ENCODE assay signal across 9 cellular contexts in genomic region chr1:205711105-205712048, GRCh38. TPM values are rescaled to one million over a fixed set of nuclear protein-coding genes. Genes with fewer than 3 reads are reported as not detected.
DNase-seq lines count a peak whose midpoint lies in the region; ATAC-seq and TF ChIP-seq lines count a peak whose summit lies in the region.
"Had no signal": no experiment of that assay in that cellular context is flagged by ENCODE, and none has a peak within 500 bp of the region (broad histone marks: within the 10 kb centered on the region; RNA-seq: fewer than 3 reads in every experiment).

No MANE protein-coding gene starts in this region.

- no peak overlapping the region for H3K27ac ChIP-seq in colonic mucosa

- TF ChIP-seq POLR2A in lower leg skin (IDR thresholded peaks at IDR 0.05), result no peak

- H3K27me3 Mint-ChIP-seq in WTC11 (ENCODE audit: low read depth), result no peaks in the 10 kb centered on the region

- POLR2A ChIA-PET in WTC11 (lab: Charles Lee), result interaction anchor here (0.6 to 4.4 kb wide), 4 partner anchors 23 to 120 kb away, joined by 3 to 21 read pairs (median 6); no protein-coding TSS in a partner anchor

- H3K36me3 ChIP-seq in colonic mucosa, result no peaks in the 10 kb centered on the region

- CTCF ChIA-PET in WTC11 (lab: Charles Lee), result interaction anchor here (0.6 to 11.9 kb wide), 30 partner anchors 10 to 357 kb away, joined by 3 to 468 read pairs (median 5); partner anchors contain the start of genes ELK4, NUCKS1 and SLC45A3

- H3K4me1 Mint-ChIP-seq in WTC11, result peaks cover 36% of the 10 kb centered on the region

- intact Hi-C loops in colonic mucosa (cut with DNase I) (no loop called here), lower leg skin (cut with DNase I; ENCODE audit: low total_unique reads) (no loop called here)

- H3K9me3 Mint-ChIP-seq in WTC11, result no peaks in the 10 kb centered on the region
- H3K9me3 Mint-ChIP-seq: dendritic cell treated with granulocyte-macrophage colony-stimulating factor and Interleukin-4, amounts not matched to agents 40 ng/mL and 50 ng/mL, for 4 days had no signal

- no peak overlapping the region for H3K9ac ChIP-seq in colonic mucosa (ENCODE audit: low read depth in 2 of 2, low read length in 2 of 2)

- peak overlapping the region; percentile 77 for H3K27ac Mint-ChIP-seq in WTC11
- H3K27ac Mint-ChIP-seq: dendritic cell treated with granulocyte-macrophage colony-stimulating factor and Interleukin-4, amounts not matched to agents 40 ng/mL and 50 ng/mL, for 4 days had no signal

- WGBS in lower leg skin, 2 donors, result 51 to 54% methylated on average over 8 of the region's 8 CpGs

- H3K4me3 ChIP-seq in HFF-Myc (replicated peaks; ENCODE audit: low read depth, low read length) (no peak overlapping the region), colonic mucosa (no peak overlapping the region), lower leg skin (ENCODE audit: low read depth, poor library complexity, severe bottlenecking) (no peak overlapping the region)

- H3K4me3 Mint-ChIP-seq in WTC11, result no peak overlapping the region
- H3K4me3 Mint-ChIP-seq: dendritic cell treated with granulocyte-macrophage colony-stimulating factor and Interleukin-4, amounts not matched to agents 40 ng/mL and 50 ng/mL, for 4 days had no signal

- no peaks in the 10 kb centered on the region for H3K27me3 ChIP-seq in colonic mucosa

- H3K4me1 ChIP-seq in colonic mucosa, result peaks cover 3% of the 10 kb centered on the region

- H3K9me3 ChIP-seq in colonic mucosa, result no peaks in the 10 kb centered on the region

- TF ChIP-seq CTCF in HFF-Myc (IDR thresholded peaks at IDR 0.05; ENCODE audit: low read depth, low read length, missing control alignments), result peak; percentile 85
- TF ChIP-seq CTCF in WTC11 (IDR thresholded peaks at IDR 0.05), result peak; percentile 75
- TF ChIP-seq CTCF in colonic mucosa (IDR thresholded peaks at IDR 0.05), result peak; percentile 89
- no peak for TF ChIP-seq CTCF in lower leg skin (IDR thresholded peaks at IDR 0.05)

- ATAC-seq in WTC11 (peak; percentile 87), GM18502 (IDR thresholded peaks at IDR 0.05; ENCODE audit: poor library complexity, unreplicated experiment) (no peak)

- peak; percentile 67 for DNase-seq in D341Med (ENCODE audit: low spot score)
- peak; percentile 73 for DNase-seq in HFF-Myc (ENCODE audit: extremely low read depth, low read depth)
- DNase-seq in NCI-H2171 treated with DMSO at 0.1 percent for 48 hours (lab: John Stamatoyannopoulos, UW), result peak; percentile 68
- DNase-seq in WTC11 (ENCODE audit: low spot score), result peak; percentile 65
- peak; percentile 85 for DNase-seq in colonic mucosa
- DNase-seq in lower leg skin (ENCODE audit: low spot score in 2 of 2), result peak; percentile 68 to 69
- DNase-seq in stimulated activated CD4-positive, alpha-beta T cell treated with anti-CD3 and anti-CD28 coated beads, TNF-alpha, amount 100 ng/mL, for 48 hours (ENCODE audit: low read depth in 3 of 3), result peak; percentile 13 to 71 (median 44)

- H3K36me3 Mint-ChIP-seq in WTC11, result peaks cover 7% of the 10 kb centered on the region

TF ChIP-seq in WTC11, 78 proteins besides CTCF, POLR2A, EP300 and RAD21:
- TF ChIP-seq MAX (CRISPR knock-in tag; IDR thresholded peaks at IDR 0.05) (no peak), ZNF425 (CRISPR knock-in tag; conservative IDR thresholded peaks at IDR 0.05) (0 out of 2 replicates have a peak, but pooled peaks have one; percentile 53), EMX1 (CRISPR knock-in tag; IDR thresholded peaks at IDR 0.05) (peak; percentile 72; the same call in 1 of the 2 replicates)

RNA-seq across cellular contexts. Expression of gene SLC45A3, which starts 31.1 kb away (rescaled TPM):
- total RNA-seq in WTC11 (2021) (14.8 to 15.2 TPM (median 15.0 TPM) in 3 replicates), colonic mucosa (10 to 100 TPM; 17.9 to 29.6 TPM), lower leg skin (1 to 10 TPM; 1.9 to 5.1 (median 3.1) TPM)

RNA-seq across cellular contexts. Expression of gene NUCKS1, which starts 38.6 kb away (rescaled TPM):
- total RNA-seq in WTC11 (2021), result 401 to 414 TPM (median 403 TPM) in 3 replicates
- 100 to 1,000 TPM; 117 to 123 TPM for total RNA-seq in colonic mucosa
- 100 to 1,000 TPM in 1 of 4 donors, 10 to 100 TPM in 3; 49.5 to 143 (median 66.0) TPM for total RNA-seq in lower leg skin

Comparison
In these comparisons a context has a peak if more than half of its experiments do, and no peak if none do; other contexts are left out.
1. CTCF ChIP-seq: peak in HFF-Myc (single experiment), WTC11 (single experiment) and colonic mucosa (single experiment); none in lower leg skin (0 of 3).
2. Peak in every context shown above with its lines, with median percentiles within 50 percentile points of each other: DNase-seq.